Comparison of ENCODE assay signal across 8 cellular contexts in the genomic region with DNA sequence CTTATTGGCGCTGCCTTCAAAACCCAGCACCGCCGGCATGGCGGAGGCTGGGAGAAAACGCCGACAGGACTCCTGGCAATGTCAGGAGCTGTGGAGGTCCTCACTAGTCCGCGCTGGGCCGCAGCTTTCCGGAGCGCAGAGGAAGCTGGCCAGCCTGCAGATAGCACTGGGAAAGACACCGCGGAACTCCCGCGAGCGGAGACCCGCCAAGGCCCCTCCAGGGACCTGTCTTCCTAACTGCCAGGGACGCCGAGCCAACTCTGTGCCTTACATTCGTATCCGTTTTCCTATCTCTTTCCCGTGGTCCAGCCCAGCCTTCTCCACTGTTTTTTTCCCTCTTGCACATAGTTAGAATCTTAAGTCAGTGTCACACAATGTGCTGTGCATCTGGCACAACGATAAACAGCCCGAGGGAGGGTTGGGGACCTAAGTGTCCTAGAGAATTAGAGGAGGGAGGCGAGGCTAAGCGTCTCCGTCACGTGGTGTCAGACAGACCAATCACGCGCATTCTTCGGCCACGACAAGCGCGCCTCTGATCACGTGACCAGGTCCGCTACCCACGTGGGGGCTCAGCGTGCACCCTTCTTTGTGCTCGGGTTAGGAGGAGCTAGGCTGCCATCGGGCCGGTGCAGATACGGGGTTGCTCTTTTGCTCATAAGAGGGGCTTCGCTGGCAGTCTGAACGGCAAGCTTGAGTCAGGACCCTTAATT. TPM values are rescaled to one million over a fixed set of nuclear protein-coding genes. Genes with fewer than 3 reads are reported as not detected.
DNase-seq lines count a peak whose midpoint lies in the region; ATAC-seq and TF ChIP-seq lines count a peak whose summit lies in the region.

APEX1 (plus strand) TSS at position 582 of the 710 bp plus-strand sequence. CDS start 420 bp downstream, outside the sequence.
OSGEP (minus strand) TSS at position 168 of the 710 bp plus-strand sequence; CDS start at position 39, 129 bp downstream.

- H3K9me3 ChIP-seq in gastroesophageal sphincter (no peaks in the 10 kb centered on the region), neutrophil (no peaks in the 10 kb centered on the region)

- H3K27me3 ChIP-seq in gastroesophageal sphincter (no peaks in the 10 kb centered on the region), neutrophil (no peaks in the 10 kb centered on the region)

- H3K4me1 Mint-ChIP-seq in activated naive CD4-positive, alpha-beta T cell treated with anti-CD3 and anti-CD28 coated beads, Interleukin-2, amount 10 ng/mL, durations not matched to agents 7 days and 5 days, result peaks cover 29% of the 10 kb centered on the region

- H3K4me3 Mint-ChIP-seq in activated naive CD4-positive, alpha-beta T cell treated with anti-CD3 and anti-CD28 coated beads, Interleukin-2, amount 10 ng/mL, durations not matched to agents 7 days and 5 days, result peak within 1 kb of the TSS; percentile 36

- CTCF ChIA-PET in activated naive CD4-positive, alpha-beta T cell treated with anti-CD3 and anti-CD28 coated beads, Interleukin-2, amount 10 ng/mL, durations not matched to agents 7 days and 5 days (lab: Charles Lee), result interaction anchor here (1.0 to 2.4 kb wide), 4 partner anchors 14 to 159 kb away, joined by 3 to 20 read pairs (median 4); partner anchors contain the start of gene TEP1

- no peak for TF ChIP-seq CTCF in HFF-Myc (IDR thresholded peaks at IDR 0.05; ENCODE audit: low read depth, low read length, missing control alignments)
- peak in 1 of 4 experiments; percentile 2 for TF ChIP-seq CTCF in gastroesophageal sphincter (IDR thresholded peaks at IDR 0.05)
- peak; percentile 33 for TF ChIP-seq CTCF in neutrophil (IDR thresholded peaks at IDR 0.05)

- ATAC-seq in gastroesophageal sphincter, result peak; percentile 95

- H3K36me3 ChIP-seq in gastroesophageal sphincter (peaks cover 2 to 65% of the 10 kb centered on the region in 2 donors), neutrophil (peaks cover 46% of the 10 kb centered on the region)

- no peaks in the 10 kb centered on the region for H3K9me3 Mint-ChIP-seq in activated naive CD4-positive, alpha-beta T cell treated with anti-CD3 and anti-CD28 coated beads, Interleukin-2, amount 10 ng/mL, durations not matched to agents 7 days and 5 days

- H3K27ac ChIP-seq in gastroesophageal sphincter, result peak within 1 kb of the TSS; percentile 81 to 97 (median 94)
- peak within 1 kb of the TSS; percentile 88 for H3K27ac ChIP-seq in neutrophil
- H3K27ac ChIP-seq in substantia nigra (ENCODE audit: low read depth, low read length, poor library complexity, severe bottlenecking), result peak within 1 kb of the TSS; percentile 94

- H3K27ac Mint-ChIP-seq in activated naive CD4-positive, alpha-beta T cell treated with anti-CD3 and anti-CD28 coated beads, Interleukin-2, amount 10 ng/mL, durations not matched to agents 7 days and 5 days, result no peak within 1 kb of the TSS

- peak; percentile 76 to 79 for TF ChIP-seq POLR2A in gastroesophageal sphincter (IDR thresholded peaks at IDR 0.05)

- TF ChIP-seq EP300 in gastroesophageal sphincter (IDR thresholded peaks at IDR 0.05), result no peak

- H3K4me1 ChIP-seq in gastroesophageal sphincter (peaks cover 9 to 59% (median 18%) of the 10 kb centered on the region in 3 donors), neutrophil (ENCODE audit: control insufficient read depth in 1 of 2, insufficient read depth in 1 of 2, low read depth in 1 of 2, low read length in 1 of 2) (peaks cover 55 to 59% of the 10 kb centered on the region in 2 experiments)

- peak; percentile 98 for DNase-seq in GM03348 (ENCODE audit: low spot score)
- DNase-seq in HFF-Myc (ENCODE audit: extremely low read depth, low read depth), result peak; percentile 99
- DNase-seq in NAMALWA (ENCODE audit: low spot score), result peak; percentile 99
- peak; percentile 99 for DNase-seq in SK-N-DZ (ENCODE audit: low spot score)
- DNase-seq in activated naive CD4-positive, alpha-beta T cell treated with anti-CD3 and anti-CD28 coated beads, Interleukin-2, amount 10 ng/mL, durations not matched to agents 7 days and 5 days, result peak; percentile 99
- DNase-seq in substantia nigra (lab: John Stamatoyannopoulos, UW), result peak; percentile 69 to 99 (median 97)

- H3K27me3 Mint-ChIP-seq in activated naive CD4-positive, alpha-beta T cell treated with anti-CD3 and anti-CD28 coated beads, Interleukin-2, amount 10 ng/mL, durations not matched to agents 7 days and 5 days, result no peaks in the 10 kb centered on the region

- H3K36me3 Mint-ChIP-seq in activated naive CD4-positive, alpha-beta T cell treated with anti-CD3 and anti-CD28 coated beads, Interleukin-2, amount 10 ng/mL, durations not matched to agents 7 days and 5 days, result peaks cover 41% of the 10 kb centered on the region

- H3K4me3 ChIP-seq in HFF-Myc (replicated peaks; ENCODE audit: low read depth, low read length), result peak within 1 kb of the TSS; percentile 92
- H3K4me3 ChIP-seq in gastroesophageal sphincter, result peak within 1 kb of the TSS; percentile 72 to 83
- peak within 1 kb of the TSS; percentile 87 to 93 for H3K4me3 ChIP-seq in neutrophil (ENCODE audit: low read depth in 1 of 2, low read length in 1 of 2)

- 1% methylated on average over 14 of the region's 44 CpGs; no CpG with 5 or more reads in 1 of the 2 donors for WGBS in gastroesophageal sphincter (ENCODE audit: low coverage in 1 of 2), 2 donors

RNA-seq across cellular contexts. Expression of gene APEX1, which starts in this region (rescaled TPM):
- 57.8 and 328 TPM in 2 replicates for polyA plus RNA-seq in SK-N-DZ (2014; cell fraction: cytosol; rRNA removed)
- 69.4 and 244 TPM in 2 replicates for polyA plus RNA-seq in SK-N-DZ (2014; cell fraction: nucleus; rRNA removed)
- 100 to 1,000 TPM in 1 of 4 donors, 10 to 100 TPM in 3; 86.2 to 120 (median 98.0) TPM for total RNA-seq in gastroesophageal sphincter

RNA-seq across cellular contexts. Expression of gene OSGEP, which starts in this region (rescaled TPM):
- 64.1 and 70.6 TPM in 2 replicates for polyA plus RNA-seq in SK-N-DZ (2014; cell fraction: cytosol; rRNA removed)
- 217 and 251 TPM in 2 replicates for polyA plus RNA-seq in SK-N-DZ (2014; cell fraction: nucleus; rRNA removed)
- 10 to 100 TPM; 28.2 to 44.4 (median 34.4) TPM for total RNA-seq in gastroesophageal sphincter

Comparison
In these comparisons a context has a peak if more than half of its experiments do, and no peak if none do; other contexts are left out.
1. Peak in every context shown above with its lines: DNase-seq, ATAC-seq, H3K4me3 ChIP-seq and H3K27ac ChIP-seq.